ENCODE assay signal across 14 cellular contexts in genomic region chr12:42779186-42779859, GRCh38.
DNase-seq lines count a peak whose midpoint lies in the region; ATAC-seq, FAIRE-seq and TF ChIP-seq lines count a peak whose summit lies in the region.
"Had no signal": no experiment of that assay in that cellular context is flagged by ENCODE, and none has a peak within 500 bp of the region (broad histone marks: within the 10 kb centered on the region; RNA-seq: fewer than 3 reads in every experiment).

No MANE protein-coding gene starts in this region.

- intact Hi-C loops in CD4-positive, alpha-beta memory T cell (cut with micrococcal nuclease) = no loop called here

- H3K36me3 ChIP-seq in bronchial epithelial cell (ENCODE audit: control insufficient read depth, insufficient read depth, low read length) = no peaks in the 10 kb centered on the region
- no peaks in the 10 kb centered on the region for H3K36me3 ChIP-seq in lung (ENCODE audit: control insufficient read depth in 2 of 2, insufficient read depth in 2 of 2, low read length in 2 of 2)
- H3K36me3 ChIP-seq in CD4-positive, alpha-beta memory T cell (ENCODE audit: insufficient read depth, low read length) = no peaks in the 10 kb centered on the region
- H3K36me3 ChIP-seq: sigmoid colon had no signal

- CTCF ChIA-PET in CD4-positive, alpha-beta memory T cell (lab: Charles Lee; ENCODE audit: partially characterized antibody) = no interaction called here

- H3K27me3 ChIP-seq in bronchial epithelial cell (ENCODE audit: control insufficient read depth, insufficient read depth, low read length) = no peaks in the 10 kb centered on the region
- H3K27me3 ChIP-seq in lung (ENCODE audit: control insufficient read depth, insufficient read depth) = no peaks in the 10 kb centered on the region
- no peaks in the 10 kb centered on the region for H3K27me3 ChIP-seq in CD4-positive, alpha-beta memory T cell (ENCODE audit: insufficient read depth, low read length)
- H3K27me3 ChIP-seq: sigmoid colon had no signal

- no peak overlapping the region for H3K4me3 ChIP-seq in AG10803 (ENCODE audit: low read length)
- H3K4me3 ChIP-seq in bronchial epithelial cell (ENCODE audit: low read depth, low read length) = no peak overlapping the region
- no peak overlapping the region for H3K4me3 ChIP-seq in lung
- no peak overlapping the region for H3K4me3 ChIP-seq in CD4-positive, alpha-beta memory T cell (ENCODE audit: low read length in 2 of 2)
- H3K4me3 ChIP-seq: sigmoid colon had no signal

- peak; percentile 27 for ATAC-seq in lung (ENCODE audit: insufficient read depth, low FRiP score)
- ATAC-seq in HG02623 (IDR thresholded peaks at IDR 0.05; ENCODE audit: unreplicated experiment) = no peak
- ATAC-seq in HG03280 (IDR thresholded peaks at IDR 0.05; ENCODE audit: unreplicated experiment) = no peak
- ATAC-seq: activated CD8-positive, alpha-beta T cell treated with anti-CD3 and anti-CD28 coated beads, Interleukin-2, amount 10 ng/mL, durations not matched to agents 7 days and 5 days; HepG2 had no signal

- no peaks in the 10 kb centered on the region for H3K4me1 Mint-ChIP-seq in CD4-positive, alpha-beta memory T cell

- peaks cover 0 to 4% (median 0%) of the 10 kb centered on the region in 8 donors for H3K9me3 Mint-ChIP-seq in CD4-positive, alpha-beta memory T cell
- H3K9me3 Mint-ChIP-seq: activated T-helper 2 cell treated with anti-CD3 and anti-CD28 coated beads, Interferon-gamma antibody, Interleukin-2, Interleukin-4, amounts not matched to agents 10 μg/mL and 5 μg/mL and 100 μg/mL, durations not matched to agents 14 hours and 24 hours and 36 hours had no signal

- TF ChIP-seq CTCF in AG10803 (conservative IDR thresholded peaks at IDR 0.05; ENCODE audit: low read length) (no peak), bronchial epithelial cell (IDR thresholded peaks at IDR 0.05; ENCODE audit: insufficient read depth, low read length, severe bottlenecking) (no peak), lung (IDR thresholded peaks at IDR 0.05; ENCODE audit: control extremely low read depth, extremely low read depth) (no peak)

- no peaks in the 10 kb centered on the region for H3K27me3 Mint-ChIP-seq in CD4-positive, alpha-beta memory T cell

- DNase-seq in AG10803 (ENCODE audit: low read depth) (peak; percentile 68), LHCN-M2 (ENCODE audit: low read depth) (peak; percentile 74), bronchial epithelial cell (ENCODE audit: low read depth) (peak; percentile 76), lung (ENCODE audit: low spot score) (peak; percentile 29), pons (ENCODE audit: low spot score) (no peak)
- no peak for DNase-seq in CD4-positive, alpha-beta memory T cell
- DNase-seq: activated CD8-positive, alpha-beta T cell treated with anti-CD3 and anti-CD28 coated beads, Interleukin-2, amount 10 ng/mL, durations not matched to agents 7 days and 5 days; aorta; NCI-H1092 treated with DMSO at 0.1 percent for 48 hours; sigmoid colon had no signal

- H3K9me3 ChIP-seq in lung (ENCODE audit: control insufficient read depth in 2 of 2, insufficient read depth in 1 of 2, low read length in 1 of 2) = no peaks in the 10 kb centered on the region
- H3K9me3 ChIP-seq in CD4-positive, alpha-beta memory T cell (ENCODE audit: control insufficient read depth in 1 of 2, low read length in 2 of 2) = no peaks in the 10 kb centered on the region
- H3K9me3 ChIP-seq: sigmoid colon had no signal

- POLR2A ChIA-PET in CD4-positive, alpha-beta memory T cell (lab: Charles Lee; ENCODE audit: partially characterized antibody) = no interaction called here

- H3K4me3 Mint-ChIP-seq in CD4-positive, alpha-beta memory T cell = no peak overlapping the region
- H3K4me3 Mint-ChIP-seq: activated CD8-positive, alpha-beta T cell treated with anti-CD3 and anti-CD28 coated beads, Interleukin-2, amount 10 ng/mL, durations not matched to agents 7 days and 5 days had no signal

- 87 to 88% methylated on average over 7 of the region's 7 CpGs for WGBS in lung, 2 donors

- H3K27ac ChIP-seq in lung (ENCODE audit: low read depth in 1 of 2, low read length in 1 of 2) = peak overlapping the region in 1 of 2 donors; percentile 3
- no peak overlapping the region for H3K27ac ChIP-seq in CD4-positive, alpha-beta memory T cell (ENCODE audit: low read depth, low read length)
- H3K27ac ChIP-seq: sigmoid colon had no signal

- FAIRE-seq in bronchial epithelial cell (lab: Jason Lieb, UNC) = no peak
- FAIRE-seq: HepG2 had no signal

- no peaks in the 10 kb centered on the region for H3K36me3 Mint-ChIP-seq in CD4-positive, alpha-beta memory T cell

- H3K4me1 ChIP-seq in lung (ENCODE audit: control insufficient read depth in 2 of 2, insufficient read depth in 2 of 2, low read length in 2 of 2) = no peaks in the 10 kb centered on the region
- no peaks in the 10 kb centered on the region for H3K4me1 ChIP-seq in CD4-positive, alpha-beta memory T cell (ENCODE audit: insufficient read depth, low read length)
- H3K4me1 ChIP-seq: sigmoid colon had no signal

- H3K27ac Mint-ChIP-seq in CD4-positive, alpha-beta memory T cell = no peak overlapping the region
- H3K27ac Mint-ChIP-seq: activated CD8-positive, alpha-beta T cell treated with anti-CD3 and anti-CD28 coated beads, Interleukin-2, amount 10 ng/mL, durations not matched to agents 7 days and 5 days; activated T-helper 2 cell treated with anti-CD3 and anti-CD28 coated beads, Interferon-gamma antibody, Interleukin-2, Interleukin-4, amounts not matched to agents 10 μg/mL and 5 μg/mL and 100 μg/mL, durations not matched to agents 14 hours and 24 hours and 36 hours had no signal

Comparison
In these comparisons a context has a peak if more than half of its experiments do, and no peak if none do; other contexts are left out.
1. DNase-seq: peak in AG10803 (single experiment), LHCN-M2 (single experiment), bronchial epithelial cell (single experiment) and lung (single experiment); none in CD4-positive, alpha-beta memory T cell (0 of 5) and pons (single experiment).